10 cellular contexts compared by ENCODE assay signal in genomic region chr1:170929412-170929834, GRCh38. TPM values are rescaled to one million over a fixed set of nuclear protein-coding genes. Genes with fewer than 3 reads are reported as not detected.
DNase-seq lines count a peak whose midpoint lies in the region; TF ChIP-seq lines count a peak whose summit lies in the region.
"Had no signal": no experiment of that assay in that cellular context is flagged by ENCODE, and none has a peak within 500 bp of the region (broad histone marks: within the 10 kb centered on the region; RNA-seq: fewer than 3 reads in every experiment).

No MANE protein-coding gene starts in this region.

- H3K18ac ChIP-seq in mesendoderm (ENCODE audit: low read length): no peak overlapping the region

- H2AK5ac ChIP-seq in mesendoderm (ENCODE audit: low read length): no peak overlapping the region

- H3K4me3 ChIP-seq in KMS-11 (IDR thresholded peaks at IDR 0.05; ENCODE audit: insufficient read depth, low read depth, low read length) (no peak overlapping the region), mesendoderm (ENCODE audit: low read length) (no peak overlapping the region)

- no peaks in the 10 kb centered on the region for H4K20me1 ChIP-seq in KMS-11 (ENCODE audit: insufficient read depth)

- H3K4me1 ChIP-seq in KMS-11 (ENCODE audit: low read depth, poor library complexity, severe bottlenecking) (peaks cover 7% of the 10 kb centered on the region), mesendoderm (ENCODE audit: control insufficient read depth, low read depth, low read length) (no peaks in the 10 kb centered on the region)

- H4K5ac ChIP-seq in mesendoderm (ENCODE audit: low read length): no peak overlapping the region

- H2AFZ ChIP-seq in KMS-11 (ENCODE audit: low read depth): peak overlapping the region; percentile 45; the same call in 1 of the 2 replicates

- no peak overlapping the region for H3K56ac ChIP-seq in mesendoderm (ENCODE audit: low read length)

- no peak for TF ChIP-seq CTCF in KMS-11 (conservative IDR thresholded peaks at IDR 0.05; ENCODE audit: low read depth, low read length)

- no peak overlapping the region for H3K4ac ChIP-seq in mesendoderm (ENCODE audit: low read depth, low read length)

- no peaks in the 10 kb centered on the region for H3K27me3 ChIP-seq in KMS-11 (ENCODE audit: insufficient read depth, low read depth)
- no peaks in the 10 kb centered on the region for H3K27me3 ChIP-seq in mesendoderm (ENCODE audit: insufficient read depth, low read length, poor library complexity)

- no peak overlapping the region for H4K8ac ChIP-seq in mesendoderm (ENCODE audit: low read depth, low read length)

- H3K4me2 ChIP-seq in KMS-11 (0 out of 2 replicates have a peak overlapping the region, but pooled peaks have one; percentile 3), mesendoderm (ENCODE audit: low read length) (no peak overlapping the region)

- H3K36me3 ChIP-seq in KMS-11 (ENCODE audit: insufficient read depth) (no peaks in the 10 kb centered on the region), mesendoderm (ENCODE audit: control insufficient read depth, insufficient read depth, low read length) (no peaks in the 10 kb centered on the region)

- H2BK15ac ChIP-seq in mesendoderm (replicated peaks; ENCODE audit: low read depth): no peak overlapping the region

- no peaks in the 10 kb centered on the region for H3K79me1 ChIP-seq in mesendoderm (ENCODE audit: low read length)

- no peak overlapping the region for H3K23ac ChIP-seq in mesendoderm (ENCODE audit: low read length)

- H3K79me2 ChIP-seq in KMS-11 (ENCODE audit: insufficient read depth, low read depth) (no peaks in the 10 kb centered on the region), mesendoderm (ENCODE audit: control insufficient read depth, insufficient read depth, low read length) (no peaks in the 10 kb centered on the region)

- no peak overlapping the region for H2BK120ac ChIP-seq in mesendoderm (ENCODE audit: low read depth, low read length)

- H3K27ac ChIP-seq in KMS-11 (no peak overlapping the region), mesendoderm (ENCODE audit: low read depth, low read length) (no peak overlapping the region)

- H3K9ac ChIP-seq in KMS-11 (no peak overlapping the region), mesendoderm (ENCODE audit: low read length) (no peak overlapping the region)

- WGBS in mesendoderm (ENCODE audit: extremely low coverage, insufficient coverage, low lambda C conversion rate): no CpG with 5 or more reads among the region's 4 CpGs

- DNase-seq in AG08395 (ENCODE audit: low spot score): peak; percentile 13
- peak; percentile 79 for DNase-seq in dedifferentiated amniotic fluid mesenchymal stem cell (ENCODE audit: extremely low spot score)
- peak; percentile 68 for DNase-seq in myocyte (ENCODE audit: low read depth)
- no peak for DNase-seq in mesendoderm
- DNase-seq in HuH-7 (ENCODE audit: low spot score): no peak
- DNase-seq in NCI-H526 (lab: John Stamatoyannopoulos, UW): no peak
- no peak for DNase-seq in Ammon's horn (ENCODE audit: low spot score)

- H2BK5ac ChIP-seq in mesendoderm (ENCODE audit: low read length): no peak overlapping the region

RNA-seq across cellular contexts. Expression of gene MROH9, which starts 5.9 kb away (rescaled TPM):
- 0.16 TPM in 1 of 2 replicates, not detected in the other for total RNA-seq in myocyte
- polyA plus RNA-seq in myocyte (2012): not detected
- not detected for polyA plus RNA-seq in mesendoderm (2013, experiment 1 of 2)
- polyA plus RNA-seq in mesendoderm (2013, experiment 2 of 2): not detected
- total RNA-seq: occipital lobe; T-helper 2 cell treated with Interferon-gamma antibody and Interleukin-4, amounts not matched to agents 100 ng/mL and 5 ng/mL, for 36 hours had no signal

Comparison
In these comparisons a context has a peak if more than half of its experiments do, and no peak if none do; other contexts are left out.
1. DNase-seq: peak in AG08395 (single experiment), dedifferentiated amniotic fluid mesenchymal stem cell (single experiment) and myocyte (single experiment); none in mesendoderm (single experiment), HuH-7 (single experiment), NCI-H526 (0 of 2) and Ammon's horn (single experiment).